ENCODE assay signal across 1 cellular context in genomic region chr20:45325367-45325766, GRCh38.
TF ChIP-seq lines count a peak whose summit lies in the region.

No MANE protein-coding gene starts in this region.

TF ChIP-seq in WTC11, 78 proteins besides CTCF, POLR2A, EP300 and RAD21 (continued from another document):
- TF ChIP-seq ZNF281 (CRISPR knock-in tag; IDR thresholded peaks at IDR 0.05): no peak
